ENCODE assay signal across 8 cellular contexts in genomic region chr1:23868848-23869450, GRCh38. TPM values are rescaled to one million over a fixed set of nuclear protein-coding genes. Genes with fewer than 3 reads are reported as not detected.
DNase-seq lines count a peak whose midpoint lies in the region; ATAC-seq and TF ChIP-seq lines count a peak whose summit lies in the region.

No MANE protein-coding gene starts in this region.

- TF ChIP-seq CTCF in A673 (conservative IDR thresholded peaks at IDR 0.05; ENCODE audit: low read depth, low read length) (no peak), WTC11 (IDR thresholded peaks at IDR 0.05) (no peak)

- H3K27me3 ChIP-seq in A673 (replicated peaks; ENCODE audit: insufficient read depth, low read depth, low read length, poor library complexity) (no peaks in the 10 kb centered on the region), subcutaneous abdominal adipose tissue (ENCODE audit: control insufficient read depth in 5 of 5, insufficient read depth in 4 of 5, low read length in 5 of 5) (no peaks in the 10 kb centered on the region)

- peaks cover 3% of the 10 kb centered on the region; the same call in 1 of the 2 replicates for H3K36me3 Mint-ChIP-seq in WTC11

- H3K36me3 ChIP-seq in A673 (ENCODE audit: insufficient read depth, low read length, poor library complexity, severe bottlenecking) (no peaks in the 10 kb centered on the region), subcutaneous abdominal adipose tissue (ENCODE audit: control insufficient read depth in 5 of 5, insufficient read depth in 5 of 5, low read length in 5 of 5) (peaks cover 0 to 9% (median 4%) of the 10 kb centered on the region in 5 donors)

- ATAC-seq in GM19035 (IDR thresholded peaks at IDR 0.05; ENCODE audit: unreplicated experiment) (peak; percentile 12), WTC11 (no peak)

- H3K27me3 Mint-ChIP-seq in WTC11 (ENCODE audit: low read depth) = peaks cover 50% of the 10 kb centered on the region

- no peak overlapping the region for H3K27ac Mint-ChIP-seq in WTC11

- H3K9me3 ChIP-seq in A673 (ENCODE audit: low read depth, low read length, poor library complexity, severe bottlenecking) = no peaks in the 10 kb centered on the region
- no peaks in the 10 kb centered on the region for H3K9me3 ChIP-seq in subcutaneous abdominal adipose tissue (ENCODE audit: control insufficient read depth in 5 of 5, low read length in 5 of 5)

- intact Hi-C loops in A673 (cut with micrococcal nuclease; ENCODE audit: unreplicated experiment) = no loop called here

- no TSS peak for BruUV-seq in A673 (replicated peaks; lab: Mats Ljungman, UMichigan)

- H3K4me3 ChIP-seq in A673 (ENCODE audit: low read depth, low read length, poor library complexity, severe bottlenecking) = peak overlapping the region; percentile 77
- peak overlapping the region; percentile 86 to 94 (median 88) for H3K4me3 ChIP-seq in subcutaneous abdominal adipose tissue (ENCODE audit: low read depth in 1 of 5, low read length in 5 of 5)

- peak overlapping the region; percentile 62 to 87 (median 77) for H3K9ac ChIP-seq in subcutaneous abdominal adipose tissue (ENCODE audit: low read length in 5 of 5)

- H3K4me1 ChIP-seq in A673 (ENCODE audit: insufficient read depth, low read length, poor library complexity, severe bottlenecking) (no peaks in the 10 kb centered on the region), subcutaneous abdominal adipose tissue (ENCODE audit: control insufficient read depth in 5 of 5, insufficient read depth in 5 of 5, low read length in 5 of 5) (peaks cover 7 to 42% (median 29%) of the 10 kb centered on the region in 5 donors)

- DNase-seq in A673 (ENCODE audit: low spot score) = no peak
- DNase-seq in WTC11 (ENCODE audit: low spot score) = no peak
- DNase-seq in hepatic stellate cell (ENCODE audit: low spot score) = peak; percentile 41
- no peak for DNase-seq in NCI-H2196 treated with DMSO at 0.1 percent for 48 hours (lab: John Stamatoyannopoulos, UW; ENCODE audit: unreplicated experiment)
- DNase-seq in glomerular visceral epithelial cell (ENCODE audit: extremely low spot score) = no peak
- DNase-seq in epidermal melanocyte (ENCODE audit: insufficient read length, low spot score) = no peak

- POLR2A ChIA-PET in A673 (lab: Charles Lee; ENCODE audit: low non-redundant PET) (no interaction called here), WTC11 (lab: Charles Lee) (interaction anchor here (0.7 kb wide), 1 partner anchor 168 kb away, joined by 9 read pairs; no protein-coding TSS in a partner anchor)

- H3K4me3 Mint-ChIP-seq in WTC11 = peak overlapping the region; percentile 71

- H3K9me3 Mint-ChIP-seq in WTC11 = no peaks in the 10 kb centered on the region

- CTCF ChIA-PET in A673 (lab: Charles Lee) = interaction anchor here (0.6 to 1.4 kb wide), 4 partner anchors 48 to 229 kb away, joined by 4 to 20 read pairs (median 5); no protein-coding TSS in a partner anchor
- CTCF ChIA-PET in WTC11 (lab: Charles Lee) = interaction anchor here (1.4 to 4.0 kb wide), 4 partner anchors 18 to 97 kb away, joined by 3 to 47 read pairs (median 3); partner anchors contain the start of gene GALE

- H3K4me1 Mint-ChIP-seq in WTC11 = peaks cover 14% of the 10 kb centered on the region

- peak overlapping the region; percentile 21 for H3K27ac ChIP-seq in A673 (ENCODE audit: low read depth, low read length, poor library complexity, severe bottlenecking)
- peak overlapping the region; percentile 60 for H3K27ac ChIP-seq in subcutaneous abdominal adipose tissue (ENCODE audit: low read depth, low read length)

TF ChIP-seq in WTC11, 78 proteins besides CTCF, POLR2A, EP300 and RAD21:
- TF ChIP-seq MXD4 (CRISPR knock-in tag; IDR thresholded peaks at IDR 0.05; ENCODE audit: borderline replicate concordance) (no peak), NFE2L1 (CRISPR knock-in tag; IDR thresholded peaks at IDR 0.05) (no peak), HMGA2 (CRISPR knock-in tag; IDR thresholded peaks at IDR 0.05) (no peak), GRHL2 (CRISPR knock-in tag; IDR thresholded peaks at IDR 0.05; ENCODE audit: insufficient replicate concordance, severe bottlenecking) (no peak), SP1 (CRISPR knock-in tag; conservative IDR thresholded peaks at IDR 0.05) (no peak)

RNA-seq across cellular contexts. Expression of gene FUCA1, which starts 0.9 kb away (rescaled TPM):
- total RNA-seq in A673 (2021) (8.9 and 12.1 TPM in 2 replicates), WTC11 (2021) (7.5 to 8.3 TPM (median 7.8 TPM) in 3 replicates)

RNA-seq across cellular contexts. Expression of gene HMGCL, which starts 43.7 kb away (rescaled TPM):
- total RNA-seq in A673 (2021) (13.9 and 17.1 TPM in 2 replicates), WTC11 (2021) (22.7 to 31.2 TPM (median 25.4 TPM) in 3 replicates)

RNA-seq across cellular contexts. Expression of gene CNR2, which starts 44.2 kb away (rescaled TPM):
- not detected in 2 replicates for total RNA-seq in A673 (2021)
- total RNA-seq in WTC11 (2021) = not detected in 3 replicates
